20 cellular contexts compared by ENCODE assay signal in the genomic region with DNA sequence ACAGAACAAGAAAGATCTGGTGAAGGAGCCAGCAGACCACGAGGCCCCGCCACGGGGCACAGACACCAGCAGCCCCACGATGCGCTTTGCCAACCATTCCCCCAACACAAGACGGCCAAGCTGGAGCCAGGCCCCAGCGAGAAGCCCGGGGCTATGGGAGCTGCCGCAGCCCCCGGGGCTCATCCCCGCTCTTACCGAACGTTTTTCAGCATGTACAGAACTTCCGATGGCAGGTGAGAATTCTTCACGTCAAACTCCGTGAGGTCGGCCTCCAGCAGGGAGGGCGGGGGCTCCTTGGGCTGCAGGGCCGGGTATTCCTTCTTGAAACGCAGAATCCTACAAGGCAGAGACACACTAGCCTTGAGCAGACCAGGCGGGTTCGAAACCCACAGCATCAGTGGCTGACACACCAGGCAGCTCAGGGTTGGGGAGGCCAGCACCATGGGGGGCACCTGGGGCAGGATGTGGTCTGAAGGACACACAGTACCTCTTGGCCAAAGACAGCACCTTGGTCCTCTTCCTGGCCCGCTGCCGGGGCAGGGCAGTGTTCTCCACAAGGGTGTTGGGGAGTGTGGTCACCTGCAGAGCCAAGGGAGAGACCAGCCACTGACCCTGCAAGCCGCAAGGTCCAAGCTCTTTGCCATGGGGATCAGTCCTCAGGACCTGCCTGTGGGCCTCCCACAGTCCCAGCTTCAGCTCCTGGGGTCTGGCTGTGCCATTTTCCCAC. TPM values are rescaled to one million over a fixed set of nuclear protein-coding genes. Genes with fewer than 3 reads are reported as not detected.
DNase-seq lines count a peak whose midpoint lies in the region; ATAC-seq and TF ChIP-seq lines count a peak whose summit lies in the region.
"Had no signal": no experiment of that assay in that cellular context is flagged by ENCODE, and none has a peak within 500 bp of the region (broad histone marks: within the 10 kb centered on the region; RNA-seq: fewer than 3 reads in every experiment).

No MANE protein-coding gene starts in this region.

- no peak overlapping the region for H3K4me3 Mint-ChIP-seq in activated naive CD8-positive, alpha-beta T cell treated with anti-CD3 and anti-CD28 coated beads, Interleukin-2, amount 10 ng/mL, durations not matched to agents 7 days and 5 days
- H3K4me3 Mint-ChIP-seq in activated naive CD8-positive, alpha-beta T cell treated with anti-CD3 and anti-CD28 coated beads for 36 hours, result no peak overlapping the region
- H3K4me3 Mint-ChIP-seq: B cell; CD4-positive, alpha-beta memory T cell had no signal

- H2AFZ ChIP-seq in neuronal stem cell (ENCODE audit: low read length), result no peak overlapping the region

- no peak for ATAC-seq in activated naive CD8-positive, alpha-beta T cell treated with anti-CD3 and anti-CD28 coated beads, Interleukin-2, amount 10 ng/mL, durations not matched to agents 7 days and 5 days (ENCODE audit: low read depth)
- ATAC-seq: Panc1 had no signal

- no peak overlapping the region for H3K4me2 ChIP-seq in neuronal stem cell (ENCODE audit: insufficient read depth, low read length, poor library complexity, severe bottlenecking)

- POLR2A ChIA-PET in activated naive CD8-positive, alpha-beta T cell treated with anti-CD3 and anti-CD28 coated beads, Interleukin-2, amount 10 ng/mL, durations not matched to agents 7 days and 5 days (lab: Charles Lee), result interaction anchor here (2.0 kb wide), 1 partner anchor 7 kb away, joined by 5 read pairs; a partner anchor contains a TSS

- H4K91ac ChIP-seq in neuronal stem cell (ENCODE audit: low read depth, low read length, poor library complexity), result no peak overlapping the region

- intact Hi-C loops in vagina (cut with DNase I), result no loop called here

- peak overlapping the region; percentile 75 for H2BK15ac ChIP-seq in neuronal stem cell (ENCODE audit: low read length)

- H3K36me3 ChIP-seq in neuronal stem cell (replicated peaks in 1 of 2; ENCODE audit: control insufficient read depth in 2 of 2, insufficient read depth in 2 of 2, low read length in 2 of 2), result no peaks in the 10 kb centered on the region
- H3K36me3 ChIP-seq in vagina, result no peaks in the 10 kb centered on the region
- H3K36me3 ChIP-seq: SJSA1 had no signal

- H3K9me3 Mint-ChIP-seq in activated naive CD8-positive, alpha-beta T cell treated with anti-CD3 and anti-CD28 coated beads, Interleukin-2, amount 10 ng/mL, durations not matched to agents 7 days and 5 days, result no peaks in the 10 kb centered on the region
- H3K9me3 Mint-ChIP-seq in activated naive CD8-positive, alpha-beta T cell treated with anti-CD3 and anti-CD28 coated beads for 36 hours, result no peaks in the 10 kb centered on the region
- H3K9me3 Mint-ChIP-seq: CD4-positive, alpha-beta memory T cell had no signal

- no peaks in the 10 kb centered on the region for H3K36me3 Mint-ChIP-seq in activated naive CD8-positive, alpha-beta T cell treated with anti-CD3 and anti-CD28 coated beads, Interleukin-2, amount 10 ng/mL, durations not matched to agents 7 days and 5 days
- H3K36me3 Mint-ChIP-seq in activated naive CD8-positive, alpha-beta T cell treated with anti-CD3 and anti-CD28 coated beads for 36 hours, result no peaks in the 10 kb centered on the region
- H3K36me3 Mint-ChIP-seq: CD4-positive, alpha-beta memory T cell had no signal

- no peaks in the 10 kb centered on the region for H3K27me3 ChIP-seq in neuronal stem cell (ENCODE audit: control insufficient read depth in 3 of 3, insufficient read depth in 3 of 3, low read depth in 1 of 3, low read length in 3 of 3)
- H3K27me3 ChIP-seq in vagina, result no peaks in the 10 kb centered on the region
- H3K27me3 ChIP-seq: SJSA1 had no signal

- H3K4me3 ChIP-seq in neuronal stem cell (ENCODE audit: low read length in 2 of 2) (no peak overlapping the region), vagina (no peak overlapping the region)
- H3K4me3 ChIP-seq: SJSA1 had no signal

- peak overlapping the region; percentile 40 for H3K27ac Mint-ChIP-seq in activated naive CD8-positive, alpha-beta T cell treated with anti-CD3 and anti-CD28 coated beads, Interleukin-2, amount 10 ng/mL, durations not matched to agents 7 days and 5 days
- H3K27ac Mint-ChIP-seq in activated naive CD8-positive, alpha-beta T cell treated with anti-CD3 and anti-CD28 coated beads for 36 hours, result no peak overlapping the region
- H3K27ac Mint-ChIP-seq: B cell; CD4-positive, alpha-beta memory T cell had no signal

- H3K4me1 ChIP-seq in neuronal stem cell (ENCODE audit: control insufficient read depth in 2 of 2, insufficient read depth in 1 of 2, low read depth in 1 of 2, low read length in 2 of 2) (peaks cover 3 to 7% of the 10 kb centered on the region in 2 donors), vagina (peaks cover 7% of the 10 kb centered on the region)

- no peak overlapping the region for H3K23ac ChIP-seq in neuronal stem cell (ENCODE audit: low read depth, low read length, poor library complexity)

- peaks cover 3% of the 10 kb centered on the region for H3K4me1 Mint-ChIP-seq in activated naive CD8-positive, alpha-beta T cell treated with anti-CD3 and anti-CD28 coated beads, Interleukin-2, amount 10 ng/mL, durations not matched to agents 7 days and 5 days
- H3K4me1 Mint-ChIP-seq in activated naive CD8-positive, alpha-beta T cell treated with anti-CD3 and anti-CD28 coated beads for 36 hours, result no peaks in the 10 kb centered on the region

- peak overlapping the region; percentile 74 for H2AK5ac ChIP-seq in neuronal stem cell (ENCODE audit: low read depth, low read length)

- no peak for TF ChIP-seq POLR2A in vagina (IDR thresholded peaks at IDR 0.05)

- TF ChIP-seq CTCF in vagina (IDR thresholded peaks at IDR 0.05) (no peak), GM20000 (IDR thresholded peaks at IDR 0.05; ENCODE audit: extremely low read depth, missing control alignments) (no peak)

- peak overlapping the region; percentile 75 for H2BK5ac ChIP-seq in neuronal stem cell (ENCODE audit: low read length)

- H3K9ac ChIP-seq in neuronal stem cell (ENCODE audit: low read depth, low read length, poor library complexity), result no peak overlapping the region

- no peak overlapping the region for H3K18ac ChIP-seq in neuronal stem cell (ENCODE audit: low read length)

- no peak overlapping the region for H3K14ac ChIP-seq in neuronal stem cell (ENCODE audit: low read length)

- no CpG with 5 or more reads among the region's 25 CpGs for WGBS in neuronal stem cell (ENCODE audit: extremely low coverage in 2 of 2, insufficient read length in 2 of 2, insufficient replicate concordance in 1 of 2), 2 donors

- peak overlapping the region; percentile 73 for H3K27ac ChIP-seq in caudate nucleus (ENCODE audit: low read depth, low read length)
- no peak overlapping the region for H3K27ac ChIP-seq in neuronal stem cell (replicated peaks; ENCODE audit: low read length)
- peak overlapping the region; percentile 75 for H3K27ac ChIP-seq in vagina
- H3K27ac ChIP-seq: 22Rv1, SJSA1 had no signal

- no peak overlapping the region for H2BK12ac ChIP-seq in neuronal stem cell (ENCODE audit: low read length)

- no peak overlapping the region for H2BK120ac ChIP-seq in neuronal stem cell (ENCODE audit: low read depth, low read length)

- H3K27me3 Mint-ChIP-seq in activated naive CD8-positive, alpha-beta T cell treated with anti-CD3 and anti-CD28 coated beads, Interleukin-2, amount 10 ng/mL, durations not matched to agents 7 days and 5 days, result no peaks in the 10 kb centered on the region
- no peaks in the 10 kb centered on the region for H3K27me3 Mint-ChIP-seq in activated naive CD8-positive, alpha-beta T cell treated with anti-CD3 and anti-CD28 coated beads for 36 hours
- H3K27me3 Mint-ChIP-seq: B cell; CD4-positive, alpha-beta memory T cell had no signal

- peaks cover 3% of the 10 kb centered on the region for H3K79me1 ChIP-seq in neuronal stem cell (ENCODE audit: low read depth, low read length)

- no peak overlapping the region for H4K8ac ChIP-seq in neuronal stem cell (ENCODE audit: low read depth, low read length)

- H3K4ac ChIP-seq in neuronal stem cell (ENCODE audit: low read length), result no peak overlapping the region

- DNase-seq in activated naive CD8-positive, alpha-beta T cell treated with anti-CD3 and anti-CD28 coated beads, Interleukin-2, amount 10 ng/mL, durations not matched to agents 7 days and 5 days, result no peak
- DNase-seq in activated naive CD8-positive, alpha-beta T cell treated with anti-CD3 and anti-CD28 coated beads for 36 hours, result no peak
- DNase-seq in caudate nucleus (lab: John Stamatoyannopoulos, UW) (no peak), neuronal stem cell (ENCODE audit: low spot score) (no peak), vagina (ENCODE audit: extremely low spot score in 2 of 2) (no peak), LoVo (ENCODE audit: low spot score) (no peak), GF-D8 (lab: John Stamatoyannopoulos, UW) (no peak), GM20000 (ENCODE audit: low spot score) (no peak)
- DNase-seq: CD4-positive, alpha-beta memory T cell; DMS153; GDM1; KG1; NCI-H1436; NCI-H1930; NCI-H2171 had no signal

- H3K9me3 ChIP-seq in neuronal stem cell (replicated peaks in 1 of 2; ENCODE audit: control insufficient read depth in 2 of 2, insufficient read depth in 1 of 2, low read depth in 1 of 2, low read length in 2 of 2) (peaks cover 7 to 13% of the 10 kb centered on the region in 2 donors), vagina (no peaks in the 10 kb centered on the region)
- H3K9me3 ChIP-seq: SJSA1 had no signal

RNA-seq across cellular contexts. Expression of a gene that starts 6.8 kb away (rescaled TPM):
- 1 to 10 TPM; 5.6 to 7.0 TPM for total RNA-seq in activated naive CD8-positive, alpha-beta T cell treated with anti-CD3 and anti-CD28 coated beads, Interleukin-2, amount 10 ng/mL, durations not matched to agents 7 days and 5 days
- total RNA-seq in activated naive CD8-positive, alpha-beta T cell treated with anti-CD3 and anti-CD28 coated beads for 36 hours, result 1 to 10 TPM; 2.5 to 2.9 TPM
- 0.38 TPM for polyA plus RNA-seq in neuronal stem cell (2013, experiment 1 of 2)
- polyA plus RNA-seq in neuronal stem cell (2013, experiment 2 of 2), result 0.29 TPM
- total RNA-seq in vagina, result 16.2 TPM
- total RNA-seq: H4 had no signal

RNA-seq across cellular contexts. Expression of a gene that starts 8.3 kb away (rescaled TPM):
- total RNA-seq in activated naive CD8-positive, alpha-beta T cell treated with anti-CD3 and anti-CD28 coated beads, Interleukin-2, amount 10 ng/mL, durations not matched to agents 7 days and 5 days, result 10 to 100 TPM; 58.8 to 64.4 TPM
- 10 to 100 TPM; 54.6 to 54.9 TPM for total RNA-seq in activated naive CD8-positive, alpha-beta T cell treated with anti-CD3 and anti-CD28 coated beads for 36 hours
- polyA plus RNA-seq in neuronal stem cell (2013, experiment 1 of 2), result 39.7 TPM
- polyA plus RNA-seq in neuronal stem cell (2013, experiment 2 of 2), result 37.4 TPM
- 83.7 TPM for total RNA-seq in vagina

RNA-seq across cellular contexts. Expression of a gene that starts 35.3 kb away (rescaled TPM):
- total RNA-seq in activated naive CD8-positive, alpha-beta T cell treated with anti-CD3 and anti-CD28 coated beads, Interleukin-2, amount 10 ng/mL, durations not matched to agents 7 days and 5 days, result 10 to 100 TPM; 49.1 to 49.2 TPM
- 10 to 100 TPM; 31.7 to 33.7 TPM for total RNA-seq in activated naive CD8-positive, alpha-beta T cell treated with anti-CD3 and anti-CD28 coated beads for 36 hours
- 29.5 TPM for polyA plus RNA-seq in neuronal stem cell (2013, experiment 1 of 2)
- 29.6 TPM for polyA plus RNA-seq in neuronal stem cell (2013, experiment 2 of 2)
- 32.9 TPM for total RNA-seq in vagina

RNA-seq across cellular contexts. Expression of a gene that starts 46.9 kb away (rescaled TPM):
- total RNA-seq in activated naive CD8-positive, alpha-beta T cell treated with anti-CD3 and anti-CD28 coated beads, Interleukin-2, amount 10 ng/mL, durations not matched to agents 7 days and 5 days, result 10 to 100 TPM; 31.3 to 33.0 TPM
- total RNA-seq in activated naive CD8-positive, alpha-beta T cell treated with anti-CD3 and anti-CD28 coated beads for 36 hours, result 10 to 100 TPM; 55.6 to 56.4 TPM
- polyA plus RNA-seq in neuronal stem cell (2013, experiment 1 of 2), result 28.9 TPM
- polyA plus RNA-seq in neuronal stem cell (2013, experiment 2 of 2), result 28.0 TPM
- 10.3 TPM for total RNA-seq in vagina
